In the genomic region with DNA sequence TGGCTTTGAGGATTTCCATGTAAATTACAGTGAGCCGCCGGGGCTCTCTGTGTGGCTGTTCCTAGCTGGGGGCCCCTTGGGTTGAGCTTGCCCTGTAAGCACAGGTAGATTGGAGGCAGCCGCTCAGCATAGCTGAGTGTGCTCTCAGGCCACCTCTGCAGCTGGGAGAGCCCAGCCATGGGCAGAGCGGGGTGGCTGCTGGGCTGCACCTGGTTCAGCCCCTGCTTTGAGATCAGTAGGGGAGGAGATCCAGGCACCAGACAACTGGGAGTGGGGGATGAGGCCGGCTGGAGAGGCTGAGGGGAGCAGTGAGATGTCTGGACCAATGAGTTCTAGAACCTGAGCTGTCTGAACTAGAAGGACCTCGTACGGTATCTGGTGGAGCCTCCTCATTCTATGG, we compare ENCODE assay signal across 24 cellular contexts. TPM values are rescaled to one million over a fixed set of nuclear protein-coding genes. Genes with fewer than 3 reads are reported as not detected.
DNase-seq lines count a peak whose midpoint lies in the region; ATAC-seq and TF ChIP-seq lines count a peak whose summit lies in the region.
"Had no signal": no experiment of that assay in that cellular context is flagged by ENCODE, and none has a peak within 500 bp of the region (broad histone marks: within the 10 kb centered on the region; RNA-seq: fewer than 3 reads in every experiment).

No MANE protein-coding gene starts in this region.

- intact Hi-C loops in cardiac septum (cut with DNase I) (no loop called here), heart right ventricle (cut with DNase I) (no loop called here), lower leg skin (cut with DNase I; ENCODE audit: low total_unique reads) (no loop called here), sciatic nerve (cut with DNase I) (no loop called here), PC-3 (cut with micrococcal nuclease) (no loop called here)

- no peaks in the 10 kb centered on the region for H3K36me3 Mint-ChIP-seq in endodermal cell (ENCODE audit: low read depth)

- H3K4me2 ChIP-seq in PC-3 (ENCODE audit: low read length): no peak overlapping the region
- H3K4me2 ChIP-seq: A549 had no signal

- CTCF ChIA-PET in PC-3 (lab: Charles Lee): no interaction called here

- DNase-seq in cardiac septum (ENCODE audit: low spot score): peak; percentile 44
- no peak for DNase-seq in heart right ventricle
- DNase-seq in endodermal cell: peak; percentile 52
- no peak for DNase-seq in lower leg skin (ENCODE audit: low spot score in 2 of 2)
- no peak for DNase-seq in sciatic nerve (ENCODE audit: low spot score)
- no peak for DNase-seq in PC-3
- DNase-seq: DMS53; EL; HFFc6; KBM-7; MM.1S; NCI-H1048; NCI-H1436; NCI-H187 treated with DMSO at 0.1 percent for 48 hours; NCI-H2107; NCI-H446 treated with DMSO at 0.1 percent for 48 hours; NCI-H69; NK-92 treated with Interleukin-12 subunit alpha and Interleukin-12 subunit beta, amount 100 ng/mL, for 24 hours; SJCRH30 had no signal

- H3K9me2 ChIP-seq in PC-3 (replicated peaks; ENCODE audit: low read length): no peaks in the 10 kb centered on the region

- TF ChIP-seq CTCF in heart right ventricle (IDR thresholded peaks at IDR 0.05): no peak
- no peak for TF ChIP-seq CTCF in endodermal cell (conservative IDR thresholded peaks at IDR 0.05)
- no peak for TF ChIP-seq CTCF in lower leg skin (IDR thresholded peaks at IDR 0.05)
- TF ChIP-seq CTCF in PC-3 (conservative IDR thresholded peaks at IDR 0.05; ENCODE audit: low read depth, low read length): no peak

- peak overlapping the region in 2 of 10 donors; percentile 14 to 41 for H3K27ac ChIP-seq in heart right ventricle
- H3K27ac ChIP-seq in endodermal cell (ENCODE audit: low read depth, low read length): no peak overlapping the region
- H3K27ac ChIP-seq in rectal smooth muscle tissue (ENCODE audit: low read depth, low read length): peak overlapping the region; percentile 82
- H3K27ac ChIP-seq in PC-3 (ENCODE audit: low read length): no peak overlapping the region
- H3K27ac ChIP-seq: A549, HL-60, SJCRH30 had no signal

- no peak for TF ChIP-seq POLR2A in lower leg skin (IDR thresholded peaks at IDR 0.05)

- H4K20me1 ChIP-seq in PC-3 (ENCODE audit: low read length): no peaks in the 10 kb centered on the region

- no TSS peak for BruUV-seq in PC-3 (replicated peaks; lab: Mats Ljungman, UMichigan)

- WGBS in heart right ventricle, 2 donors: 74 to 75% methylated on average over 7 of the region's 7 CpGs
- WGBS in endodermal cell (ENCODE audit: insufficient coverage in 1 of 2, insufficient read length in 1 of 2), 2 experiments: 77 to 88% methylated on average over 6 to 7 of the region's 7 CpGs
- 80 to 86% methylated on average over 7 of the region's 7 CpGs for WGBS in lower leg skin, 2 donors

- POLR2A ChIA-PET in PC-3 (lab: Charles Lee; ENCODE audit: unreplicated experiment): no interaction called here

- H3K4me1 ChIP-seq in heart right ventricle (peaks cover 16 to 87% (median 60%) of the 10 kb centered on the region in 9 donors), endodermal cell (ENCODE audit: control insufficient read depth, insufficient read depth, low read length) (no peaks in the 10 kb centered on the region), rectal smooth muscle tissue (ENCODE audit: control insufficient read depth, insufficient read depth, low read length) (peaks cover 66% of the 10 kb centered on the region), PC-3 (ENCODE audit: insufficient read depth, low read length) (no peaks in the 10 kb centered on the region)
- H3K4me1 ChIP-seq: A549, SJCRH30 had no signal

- peaks cover 0 to 2% (median 0%) of the 10 kb centered on the region in 11 donors for H3K9me3 ChIP-seq in heart right ventricle
- H3K9me3 ChIP-seq in endodermal cell (ENCODE audit: control insufficient read depth, low read length): no peaks in the 10 kb centered on the region
- H3K9me3 ChIP-seq in PC-3 (ENCODE audit: low read length): no peaks in the 10 kb centered on the region
- H3K9me3 ChIP-seq: A549, SJCRH30 had no signal

- no peak overlapping the region for H3K27ac Mint-ChIP-seq in endodermal cell
- H3K27ac Mint-ChIP-seq: B cell, HFFc6 had no signal

- H3K79me2 ChIP-seq in PC-3 (ENCODE audit: low read length): no peaks in the 10 kb centered on the region

- no peak overlapping the region for H3K4me3 Mint-ChIP-seq in endodermal cell
- H3K4me3 Mint-ChIP-seq: B cell, HFFc6 had no signal

- no peaks in the 10 kb centered on the region for H3F3A ChIP-seq in PC-3 (ENCODE audit: low read length, unreplicated experiment)

- H3K9ac ChIP-seq in endodermal cell (ENCODE audit: extremely low read depth, low read length, poor library complexity, severe bottlenecking) (no peak overlapping the region), rectal smooth muscle tissue (ENCODE audit: low read length) (no peak overlapping the region), PC-3 (ENCODE audit: low read length) (no peak overlapping the region)

- no peaks in the 10 kb centered on the region for H3K27me3 Mint-ChIP-seq in endodermal cell (ENCODE audit: insufficient read depth)

- no peaks in the 10 kb centered on the region for H3K4me1 Mint-ChIP-seq in endodermal cell
- H3K4me1 Mint-ChIP-seq: B cell had no signal

- H3K27me3 ChIP-seq in heart right ventricle: no peaks in the 10 kb centered on the region
- no peaks in the 10 kb centered on the region for H3K27me3 ChIP-seq in endodermal cell (ENCODE audit: control insufficient read depth, insufficient read depth, low read length, poor library complexity, severe bottlenecking)
- no peaks in the 10 kb centered on the region for H3K27me3 ChIP-seq in rectal smooth muscle tissue (ENCODE audit: control insufficient read depth, insufficient read depth, low read length)
- H3K27me3 ChIP-seq in PC-3 (ENCODE audit: low read length): peaks cover 35% of the 10 kb centered on the region; the same call in 1 of the 2 replicates

- H3K36me3 ChIP-seq in heart right ventricle: no peaks in the 10 kb centered on the region
- H3K36me3 ChIP-seq in endodermal cell (ENCODE audit: control insufficient read depth, insufficient read depth, low read length): no peaks in the 10 kb centered on the region
- H3K36me3 ChIP-seq in rectal smooth muscle tissue (ENCODE audit: control insufficient read depth, insufficient read depth, low read length): no peaks in the 10 kb centered on the region
- no peaks in the 10 kb centered on the region for H3K36me3 ChIP-seq in PC-3 (ENCODE audit: low read depth, low read length)
- H3K36me3 ChIP-seq: SJCRH30 had no signal

- H2AFZ ChIP-seq in PC-3 (ENCODE audit: low read length): no peak overlapping the region

- H3K4me3 ChIP-seq in heart right ventricle: no peak overlapping the region
- no peak overlapping the region for H3K4me3 ChIP-seq in endodermal cell (ENCODE audit: low read length)
- no peak overlapping the region for H3K4me3 ChIP-seq in rectal smooth muscle tissue (ENCODE audit: low read length)
- H3K4me3 ChIP-seq in lower leg skin (ENCODE audit: low read depth, poor library complexity, severe bottlenecking): no peak overlapping the region
- H3K4me3 ChIP-seq in PC-3 (ENCODE audit: low read length): no peak overlapping the region
- H3K4me3 ChIP-seq: A549, SJCRH30 had no signal

- H3K9me3 Mint-ChIP-seq in endodermal cell: peaks cover 2% of the 10 kb centered on the region
- H3K9me3 Mint-ChIP-seq: HFFc6 had no signal

- ATAC-seq in heart right ventricle (no peak), sciatic nerve (no peak), PC-3 (no peak)
- ATAC-seq: A549, Panc1 had no signal

RNA-seq across cellular contexts. Expression of gene CACNA1C, which starts 44.8 kb away (rescaled TPM):
- total RNA-seq in cardiac septum: 182 TPM
- 100 to 1,000 TPM; 146 to 222 (median 187) TPM for total RNA-seq in heart right ventricle
- 10 to 100 TPM; 19.1 to 68.9 TPM for polyA plus RNA-seq in heart right ventricle
- 1 to 10 TPM in 1 of 2 donors, under 1 TPM in 1; 0.86 to 6.3 TPM for total RNA-seq in endodermal cell
- polyA plus RNA-seq in endodermal cell (2013, experiment 1 of 2): 1.3 TPM
- 2.6 TPM for polyA plus RNA-seq in endodermal cell (2013, experiment 2 of 2)
- total RNA-seq in lower leg skin: 1 to 10 TPM in 3 of 4 donors, under 1 TPM in 1; 0.38 to 2.4 (median 1.4) TPM
- total RNA-seq in sciatic nerve: 9.0 TPM
- total RNA-seq in PC-3 (2014; rRNA removed): not detected in 2 replicates
- total RNA-seq: SJCRH30 had no signal
- polyA plus RNA-seq: A549 had no signal

Comparison
In these comparisons a context has a peak if more than half of its experiments do, and no peak if none do; other contexts are left out.
1. DNase-seq: peak in cardiac septum (single experiment) and endodermal cell (single experiment); none in heart right ventricle (0 of 2), lower leg skin (0 of 2), sciatic nerve (single experiment) and PC-3 (single experiment).
2. RNA of gene CACNA1C, which starts 44.8 kb away (total RNA-seq): 146 to 222 TPM in heart right ventricle and 182 TPM in cardiac septum (single experiment); 9.0 TPM in sciatic nerve (single experiment), 0.86 to 6.3 TPM in endodermal cell, 0.38 to 2.4 TPM in lower leg skin and not detected in PC-3; every median in the first group is over 10 times any median in the second.